Comparison of ENCODE assay signal across 8 cellular contexts in genomic region chr11:55942785-55943392, GRCh38.
DNase-seq lines count a peak whose midpoint lies in the region.

No MANE protein-coding gene starts in this region.

- DNase-seq in NCI-H446 (lab: John Stamatoyannopoulos, UW) = peak; percentile 15 to 60
- no peak for DNase-seq in NCI-H446 treated with DMSO at 0.1 percent for 48 hours (lab: John Stamatoyannopoulos, UW)
- peak; percentile 3 for DNase-seq in HuH-7.5 (ENCODE audit: low spot score)
- peak; percentile 52 for DNase-seq in SW480 (ENCODE audit: low spot score)
- peak; percentile 35 for DNase-seq in kidney tubule cell (ENCODE audit: low spot score)
- DNase-seq in islet precursor cell = no peak
- no peak for DNase-seq in activated T-cell treated with anti-CD3 and anti-CD28 coated beads, Interleukin-2, amount 50 U/mL, for 1 hour
- no peak for DNase-seq in activated CD4-positive, alpha-beta T cell treated with anti-CD3 and anti-CD28 coated beads, Interleukin-2, amount 50 U/mL, for 1 hour

Comparison
In these comparisons a context has a peak if more than half of its experiments do, and no peak if none do; other contexts are left out.
1. DNase-seq: peak in NCI-H446 (2 of 2), HuH-7.5 (single experiment), SW480 (single experiment) and kidney tubule cell (single experiment); none in NCI-H446 treated with DMSO at 0.1 percent for 48 hours (single experiment), islet precursor cell (single experiment), activated T-cell treated with anti-CD3 and anti-CD28 coated beads, Interleukin-2, amount 50 U/mL, for 1 hour (single experiment) and activated CD4-positive, alpha-beta T cell treated with anti-CD3 and anti-CD28 coated beads, Interleukin-2, amount 50 U/mL, for 1 hour (single experiment).